22 cellular contexts compared by ENCODE assay signal in the genomic region with DNA sequence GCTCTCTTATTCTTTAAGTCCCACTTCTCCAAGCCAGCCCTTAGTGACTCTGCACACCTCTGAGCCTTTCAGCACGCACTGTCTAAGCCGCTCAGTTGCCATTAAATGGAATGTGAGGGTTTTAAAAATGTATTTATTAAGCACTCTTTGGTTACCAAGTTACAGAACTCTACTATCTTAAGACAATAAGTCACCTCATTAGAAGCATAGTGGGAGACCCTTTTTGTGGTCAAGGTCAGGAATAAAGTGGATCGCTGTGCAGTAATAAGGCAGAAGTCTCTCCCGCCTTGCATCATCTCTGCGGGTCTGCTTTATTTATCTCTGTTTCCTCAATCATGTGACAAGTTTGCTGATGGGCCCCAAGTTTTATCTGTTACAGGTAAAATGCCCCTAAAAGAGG. TPM values are rescaled to one million over a fixed set of nuclear protein-coding genes. Genes with fewer than 3 reads are reported as not detected.
DNase-seq lines count a peak whose midpoint lies in the region; ATAC-seq and TF ChIP-seq lines count a peak whose summit lies in the region.
"Had no signal": no experiment of that assay in that cellular context is flagged by ENCODE, and none has a peak within 500 bp of the region (broad histone marks: within the 10 kb centered on the region; RNA-seq: fewer than 3 reads in every experiment).

No MANE protein-coding gene starts in this region.

- no peaks in the 10 kb centered on the region for H3K27me3 Mint-ChIP-seq in nephron (ENCODE audit: low read depth)
- H3K27me3 Mint-ChIP-seq in osteocyte (ENCODE audit: unreplicated experiment), result no peaks in the 10 kb centered on the region
- no peaks in the 10 kb centered on the region for H3K27me3 Mint-ChIP-seq in chondrocyte (ENCODE audit: low read depth)
- H3K27me3 Mint-ChIP-seq in stimulated activated naive CD8-positive, alpha-beta T cell treated with anti-CD3 and anti-CD28 coated beads, Interleukin-15, amount 100 ng/mL, for 72 hours, result peaks cover 18% of the 10 kb centered on the region

- no peak for ATAC-seq in stimulated activated naive CD8-positive, alpha-beta T cell treated with anti-CD3 and anti-CD28 coated beads, Interleukin-15, amount 100 ng/mL, for 72 hours
- ATAC-seq in HG02885 (IDR thresholded peaks at IDR 0.05; ENCODE audit: poor library complexity, unreplicated experiment), result no peak
- ATAC-seq: SK-N-SH treated with all-trans-retinoic acid at 6 μM for 48 hours had no signal

- no peak overlapping the region for H3K4me3 Mint-ChIP-seq in nephron
- H3K4me3 Mint-ChIP-seq in osteocyte (ENCODE audit: unreplicated experiment), result no peak overlapping the region
- H3K4me3 Mint-ChIP-seq in chondrocyte (ENCODE audit: unreplicated experiment), result no peak overlapping the region
- no peak overlapping the region for H3K4me3 Mint-ChIP-seq in stimulated activated naive CD8-positive, alpha-beta T cell treated with anti-CD3 and anti-CD28 coated beads, Interleukin-15, amount 100 ng/mL, for 72 hours
- H3K4me3 Mint-ChIP-seq: CD4-positive, alpha-beta memory T cell had no signal

- H3K36me3 Mint-ChIP-seq in nephron (ENCODE audit: low read depth), result no peaks in the 10 kb centered on the region
- no peaks in the 10 kb centered on the region for H3K36me3 Mint-ChIP-seq in osteocyte (ENCODE audit: unreplicated experiment)
- H3K36me3 Mint-ChIP-seq in chondrocyte (ENCODE audit: low read depth), result no peaks in the 10 kb centered on the region
- H3K36me3 Mint-ChIP-seq: CD4-positive, alpha-beta memory T cell had no signal

- H3K4me1 Mint-ChIP-seq in nephron (peaks cover 22% of the 10 kb centered on the region), osteocyte (ENCODE audit: unreplicated experiment) (peaks cover 33% of the 10 kb centered on the region), chondrocyte (ENCODE audit: low read depth) (peaks cover 23% of the 10 kb centered on the region)
- no peaks in the 10 kb centered on the region for H3K4me1 Mint-ChIP-seq in stimulated activated naive CD8-positive, alpha-beta T cell treated with anti-CD3 and anti-CD28 coated beads, Interleukin-15, amount 100 ng/mL, for 72 hours
- H3K4me1 Mint-ChIP-seq: CD4-positive, alpha-beta memory T cell had no signal

- H3K9me3 Mint-ChIP-seq in nephron, result no peaks in the 10 kb centered on the region
- H3K9me3 Mint-ChIP-seq in osteocyte (ENCODE audit: unreplicated experiment), result no peaks in the 10 kb centered on the region
- H3K9me3 Mint-ChIP-seq in chondrocyte (ENCODE audit: low read depth), result no peaks in the 10 kb centered on the region
- H3K9me3 Mint-ChIP-seq in stimulated activated naive CD8-positive, alpha-beta T cell treated with anti-CD3 and anti-CD28 coated beads, Interleukin-15, amount 100 ng/mL, for 72 hours, result no peaks in the 10 kb centered on the region
- H3K9me3 Mint-ChIP-seq: CD4-positive, alpha-beta memory T cell had no signal

- no peak overlapping the region for H3K4me3 ChIP-seq in choroid plexus epithelial cell (ENCODE audit: low read depth, low read length)
- H3K4me3 ChIP-seq: BLaER1 treated with 17β-estradiol and CSF1 and Interleukin-3, amounts not matched to agents 10 nM and 100 nM had no signal

- TF ChIP-seq CTCF in choroid plexus epithelial cell (conservative IDR thresholded peaks at IDR 0.05; ENCODE audit: low read depth, low read length) (no peak), nephron (IDR thresholded peaks at IDR 0.05; ENCODE audit: unreplicated experiment in 3 of 3) (no peak), osteocyte (IDR thresholded peaks at IDR 0.05) (no peak), chondrocyte (IDR thresholded peaks at IDR 0.05) (no peak)

- DNase-seq in M059J (ENCODE audit: low read depth) (peak; percentile 25), amniotic epithelial cell (ENCODE audit: low read depth) (peak; percentile 79), choroid plexus epithelial cell (ENCODE audit: low read depth) (peak; percentile 29), osteocyte (ENCODE audit: extremely low spot score, unreplicated experiment) (no peak), chondrocyte (ENCODE audit: low spot score) (no peak)
- DNase-seq in stimulated activated naive CD8-positive, alpha-beta T cell treated with anti-CD3 and anti-CD28 coated beads, Interleukin-15, amount 100 ng/mL, for 72 hours, result no peak
- DNase-seq: ACHN; CD4-positive, alpha-beta memory T cell; DND-41; NCI-H1092 treated with DMSO at 0.1 percent for 48 hours; NCI-H1436 treated with DMSO at 0.1 percent for 48 hours; NCI-H2029; NCI-H226; NCI-H510A treated with DMSO at 0.1 percent for 48 hours; NCI-H774; NK-92 treated with Interleukin-12 subunit alpha and Interleukin-12 subunit beta, amount 100 ng/mL, for 24 hours; SIG-M5 had no signal

- peak overlapping the region in 2 of 3 experiments; percentile 35 to 72 for H3K27ac Mint-ChIP-seq in nephron
- H3K27ac Mint-ChIP-seq in osteocyte (ENCODE audit: unreplicated experiment), result no peak overlapping the region
- H3K27ac Mint-ChIP-seq in chondrocyte (ENCODE audit: unreplicated experiment), result no peak overlapping the region
- no peak overlapping the region for H3K27ac Mint-ChIP-seq in stimulated activated naive CD8-positive, alpha-beta T cell treated with anti-CD3 and anti-CD28 coated beads, Interleukin-15, amount 100 ng/mL, for 72 hours
- H3K27ac Mint-ChIP-seq: CD4-positive, alpha-beta memory T cell had no signal

RNA-seq across cellular contexts. Expression of gene SLC25A18, which starts 11.9 kb away (rescaled TPM):
- 0.71 and 0.81 TPM in 2 replicates for total RNA-seq in M059J (2014; rRNA removed; shearing (Covaris generic))
- total RNA-seq in osteocyte (not detected in 2 replicates), chondrocyte (not detected in 3 replicates)
- total RNA-seq: CD4-positive, alpha-beta memory T cell; LHCN-M2 had no signal

RNA-seq across cellular contexts. Expression of gene ATP6V1E1, which starts 53.4 kb away (rescaled TPM):
- 128 and 160 TPM in 2 replicates for total RNA-seq in M059J (2014; rRNA removed; shearing (Covaris generic))
- total RNA-seq in osteocyte (119 and 123 TPM in 2 replicates), chondrocyte (118 to 125 TPM (median 120 TPM) in 3 replicates)

Comparison
In these comparisons a context has a peak if more than half of its experiments do, and no peak if none do; other contexts are left out.
1. DNase-seq: peak in M059J (single experiment), amniotic epithelial cell (single experiment) and choroid plexus epithelial cell (single experiment); none in osteocyte (single experiment), chondrocyte (single experiment) and stimulated activated naive CD8-positive, alpha-beta T cell treated with anti-CD3 and anti-CD28 coated beads, Interleukin-15, amount 100 ng/mL, for 72 hours (0 of 2).
2. H3K27ac Mint-ChIP-seq: peak in nephron (2 of 3); none in osteocyte (single experiment), chondrocyte (single experiment) and stimulated activated naive CD8-positive, alpha-beta T cell treated with anti-CD3 and anti-CD28 coated beads, Interleukin-15, amount 100 ng/mL, for 72 hours (0 of 2).